In genomic region chr11:2305140-2305861, GRCh38 we compare ENCODE assay signal across 9 cellular contexts. TPM values are rescaled to one million over a fixed set of nuclear protein-coding genes. Genes with fewer than 3 reads are reported as not detected.
A peak's percentile ranks its signal among the peaks of the same experiment; 100 is the strongest.
DNase-seq lines count a peak whose midpoint lies in the region; ATAC-seq and TF ChIP-seq lines count a peak whose summit lies in the region.
"Had no signal": no experiment of that assay in that cellular context is flagged by ENCODE, and none has a peak within 500 bp of the region (broad histone marks: within the 10 kb centered on the region; RNA-seq: fewer than 3 reads in every experiment).

No MANE protein-coding gene starts in this region.

- H3K36me3 ChIP-seq in KOPT-K1 (ENCODE audit: insufficient read depth, low read length) = no peaks in the 10 kb centered on the region
- H3K36me3 ChIP-seq in left ventricle myocardium inferior = no peaks in the 10 kb centered on the region
- H3K36me3 ChIP-seq in vagina = no peaks in the 10 kb centered on the region

- H3K27me3 ChIP-seq in left ventricle myocardium inferior (ENCODE audit: low read depth) = no peaks in the 10 kb centered on the region
- H3K27me3 ChIP-seq in vagina = no peaks in the 10 kb centered on the region

- TF ChIP-seq POLR2A in vagina (IDR thresholded peaks at IDR 0.05) = no peak

- peak overlapping the region; percentile 67 for H3K4me3 ChIP-seq in left ventricle myocardium inferior
- H3K4me3 ChIP-seq in vagina = peak overlapping the region in 1 of 2 donors; percentile 10

- peak; percentile 95 for TF ChIP-seq CTCF in left ventricle myocardium inferior (IDR thresholded peaks at IDR 0.05; ENCODE audit: borderline replicate concordance)
- peak; percentile 95 to 98 (median 96) for TF ChIP-seq CTCF in vagina (IDR thresholded peaks at IDR 0.05)

- no peaks in the 10 kb centered on the region for H3K9me3 ChIP-seq in KOPT-K1 (ENCODE audit: insufficient read depth, low read length, poor library complexity, severe bottlenecking)
- H3K9me3 ChIP-seq in left ventricle myocardium inferior (replicated peaks) = no peaks in the 10 kb centered on the region
- no peaks in the 10 kb centered on the region for H3K9me3 ChIP-seq in vagina

- no peak for ATAC-seq in GM18867 (IDR thresholded peaks at IDR 0.05; ENCODE audit: unreplicated experiment)

- intact Hi-C loops in left ventricle myocardium inferior (cut with micrococcal nuclease) (loop anchor here (5.0 kb wide), 1 partner anchor 117 kb away; no protein-coding TSS in a partner anchor), vagina (cut with DNase I) (loop anchor here (5.0 to 10.0 kb wide), 3 partner anchors 92 to 590 kb away; no protein-coding TSS in a partner anchor)

- peak overlapping the region; percentile 55 for H3K27ac ChIP-seq in KOPT-K1 (ENCODE audit: low read depth, low read length, poor library complexity, severe bottlenecking)
- H3K27ac ChIP-seq in left ventricle myocardium inferior (replicated peaks) = peak overlapping the region; percentile 96
- H3K27ac ChIP-seq in vagina = peak overlapping the region; percentile 97
- H3K27ac ChIP-seq: epithelial cell of prostate had no signal

- DNase-seq in DMS53 treated with DMSO at 0.1 percent for 48 hours (lab: John Stamatoyannopoulos, UW; ENCODE audit: unreplicated experiment) (peak; percentile 55), T-helper 1 cell (peak; percentile 65 to 80 (median 74)), amniotic epithelial cell (ENCODE audit: low read depth) (peak; percentile 47), left ventricle myocardium inferior (peak; percentile 88), renal cortical epithelial cell (ENCODE audit: low read depth) (peak; percentile 26), vagina (ENCODE audit: extremely low spot score in 2 of 2) (peak in 1 of 2 donors; percentile 89)

- peaks cover 41% of the 10 kb centered on the region for H3K4me1 ChIP-seq in left ventricle myocardium inferior
- H3K4me1 ChIP-seq in vagina = peaks cover 57% of the 10 kb centered on the region

RNA-seq across cellular contexts. Expression of gene TSPAN32, which starts 3.5 kb away (rescaled TPM):
- total RNA-seq in left ventricle myocardium inferior (27.1 TPM), renal cortical epithelial cell (not detected in 2 replicates), vagina (3.7 TPM)

RNA-seq across cellular contexts. Expression of gene C11orf21, which starts 3.6 kb away (rescaled TPM):
- total RNA-seq in left ventricle myocardium inferior (36.0 TPM), renal cortical epithelial cell (0.10 TPM in 1 of 2 replicates, not detected in the other), vagina (8.1 TPM)

RNA-seq across cellular contexts. Expression of gene ASCL2, which starts 34.9 kb away (rescaled TPM):
- total RNA-seq in left ventricle myocardium inferior (not detected), renal cortical epithelial cell (not detected in 2 replicates), vagina (3.7 TPM)
